Comparison of ENCODE assay signal across 1 cellular context in genomic region chr11:118213774-118214173, GRCh38.
TF ChIP-seq lines count a peak whose summit lies in the region.

No MANE protein-coding gene starts in this region.

TF ChIP-seq in IMR-90, 13 proteins besides CTCF, POLR2A, EP300 and RAD21:
- TF ChIP-seq NFE2L2 (IDR thresholded peaks at IDR 0.05; ENCODE audit: low read depth, low read length) (no peak), BHLHE40 (IDR thresholded peaks at IDR 0.05; ENCODE audit: low read depth, low read length) (no peak), MAFK (IDR thresholded peaks at IDR 0.05; ENCODE audit: low read depth, low read length) (peak; percentile 72), RFX5 (IDR thresholded peaks at IDR 0.05; ENCODE audit: low read depth, low read length) (no peak), MXI1 (IDR thresholded peaks at IDR 0.05; ENCODE audit: borderline replicate concordance, low read depth, low read length) (no peak), RCOR1 (IDR thresholded peaks at IDR 0.05; ENCODE audit: insufficient replicate concordance, low read length) (no peak)
